Comparison of ENCODE assay signal across 26 cellular contexts in the genomic region with DNA sequence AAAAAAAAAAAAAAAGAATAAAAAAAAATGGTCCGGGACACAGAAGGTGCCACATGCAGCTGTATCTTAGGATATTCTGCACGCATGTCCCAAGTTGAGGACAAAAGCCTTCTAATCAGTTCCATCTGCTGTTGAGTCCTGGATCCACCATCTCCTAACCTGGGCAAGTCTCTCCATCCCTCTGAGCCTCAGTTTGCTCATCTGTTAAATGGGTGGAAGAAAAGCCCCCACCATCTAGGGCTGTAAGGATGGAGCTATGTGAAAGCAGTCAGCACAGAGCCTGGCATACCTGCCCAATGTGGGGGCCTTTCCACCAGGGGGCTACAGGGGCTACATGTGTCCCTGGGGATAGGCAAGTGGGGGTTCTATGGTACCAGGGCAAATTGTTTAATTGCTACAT.
"Had no signal": no experiment of that assay in that cellular context is flagged by ENCODE, and none has a peak within 500 bp of the region (broad histone marks: within the 10 kb centered on the region; RNA-seq: fewer than 3 reads in every experiment).

No MANE protein-coding gene starts in this region.

- H3K4me3 ChIP-seq: left ventricle myocardium inferior, lung, ovary, prostate gland, smooth muscle cell, tibial nerve, uterus had no signal

- H3K27me3 Mint-ChIP-seq: type B pancreatic cell had no signal

- H3K36me3 Mint-ChIP-seq: immature natural killer cell; mesothelial cell of epicardium; natural killer cell; stimulated activated memory B cell treated with anti-CD40 and anti-IgM and Interleukin-4, amounts not matched to agents 10 μg/mL and 1 μg/mL and 100 μg/mL, for 72 hours; type B pancreatic cell had no signal

- H3K9me3 Mint-ChIP-seq: mesothelial cell of epicardium; natural killer cell; nephron progenitor cell; stimulated activated naive CD8-positive, alpha-beta T cell treated with anti-CD3 and anti-CD28 coated beads, Interleukin-15, amount 100 ng/mL, for 72 hours; type B pancreatic cell had no signal

- H3K4me1 Mint-ChIP-seq: stimulated activated memory B cell treated with anti-CD40 and anti-IgM and Interleukin-4, amounts not matched to agents 10 μg/mL and 1 μg/mL and 100 μg/mL, for 72 hours; stimulated activated naive CD8-positive, alpha-beta T cell treated with anti-CD3 and anti-CD28 coated beads, Interleukin-15, amount 100 ng/mL, for 72 hours had no signal

- DNase-seq: hypothalamus; immature natural killer cell; kidney; left ventricle myocardium inferior; mesendoderm; naive B cell; natural killer cell; nephron progenitor cell; ovary; retina; right cardiac atrium; stimulated activated CD4-positive, alpha-beta T cell treated with anti-CD3 and anti-CD28 coated beads, Interleukin-1b, Interleukin-23, amount 100 ng/mL, for 48 hours; stimulated activated CD4-positive, alpha-beta T cell treated with anti-CD3 and anti-CD28 coated beads, Interleukin-2, amount 100 ng/mL, for 48 hours; stimulated activated CD4-positive, alpha-beta T cell treated with anti-CD3 and anti-CD28 coated beads, Interleukin-4, amount 100 ng/mL, for 4 hours; stimulated activated CD8-positive, alpha-beta memory T cell treated with anti-CD3 and anti-CD28 coated beads, Interleukin-4, amount 100 ng/mL, for 48 hours; stimulated activated naive CD4-positive, alpha-beta T cell treated with Interleukin-2 at 50 U/mL for 16 hours; stimulated activated naive CD8-positive, alpha-beta T cell treated with anti-CD3 and anti-CD28 coated beads, Interleukin-15, amount 100 ng/mL, for 72 hours; substantia nigra; uterus had no signal

- ATAC-seq: natural killer cell; right cardiac atrium; stimulated activated memory B cell treated with anti-CD40 and anti-IgM and Interleukin-4, amounts not matched to agents 10 μg/mL and 1 μg/mL and 100 μg/mL, for 72 hours; stimulated activated naive CD8-positive, alpha-beta T cell treated with anti-CD3 and anti-CD28 coated beads, Interleukin-15, amount 100 ng/mL, for 72 hours had no signal

- H3K9me3 ChIP-seq: left ventricle myocardium inferior, ovary, prostate gland, tibial nerve, uterus had no signal

- H3K27ac ChIP-seq: left ventricle myocardium inferior, ovary, prostate gland, uterus had no signal

- H3K4me1 ChIP-seq: left ventricle myocardium inferior, prostate gland, uterus had no signal

- H3K27ac Mint-ChIP-seq: immature natural killer cell; mesothelial cell of epicardium; naive B cell; natural killer cell; nephron progenitor cell; stimulated activated memory B cell treated with anti-CD40 and anti-IgM and Interleukin-4, amounts not matched to agents 10 μg/mL and 1 μg/mL and 100 μg/mL, for 72 hours; type B pancreatic cell had no signal

- H3K27me3 ChIP-seq: ovary, tibial nerve, uterus had no signal

- H3K4me2 ChIP-seq: smooth muscle cell had no signal

- H3K36me3 ChIP-seq: left ventricle myocardium inferior, ovary, prostate gland, tibial nerve, uterus had no signal

- H3K4me3 Mint-ChIP-seq: immature natural killer cell; mesothelial cell of epicardium; natural killer cell; nephron progenitor cell; stimulated activated memory B cell treated with anti-CD40 and anti-IgM and Interleukin-4, amounts not matched to agents 10 μg/mL and 1 μg/mL and 100 μg/mL, for 72 hours; stimulated activated naive CD8-positive, alpha-beta T cell treated with anti-CD3 and anti-CD28 coated beads, Interleukin-15, amount 100 ng/mL, for 72 hours; type B pancreatic cell had no signal
